Comparison of ENCODE assay signal across 8 cellular contexts in the genomic region with DNA sequence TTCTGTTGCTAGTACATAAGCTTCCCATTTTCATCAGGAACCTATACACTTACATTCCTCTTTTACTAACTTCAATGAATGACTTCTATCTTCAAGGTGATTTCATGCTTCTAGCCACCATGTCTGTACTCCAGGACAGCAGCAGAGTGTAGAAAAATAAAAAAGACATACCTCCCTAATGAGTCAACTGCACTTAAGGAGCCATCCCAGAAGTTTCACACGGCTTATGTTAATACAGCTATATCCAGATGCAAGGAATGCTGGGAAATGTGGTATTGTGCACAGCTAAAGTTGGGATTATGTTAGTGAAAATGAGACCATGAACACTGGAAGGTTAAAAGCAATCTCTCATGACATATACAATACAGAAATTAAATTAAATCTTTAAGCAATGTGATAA.
A peak's percentile ranks its signal among the peaks of the same experiment; 100 is the strongest.
DNase-seq lines count a peak whose midpoint lies in the region; TF ChIP-seq lines count a peak whose summit lies in the region.
"Not testable (repeated sequence)": the region's sequence is repeated elsewhere in the genome, so short reads cannot be mapped to it uniquely, and the experiment has no call there.

No MANE protein-coding gene starts in this region.

- intact Hi-C loops in A673 (cut with micrococcal nuclease; ENCODE audit: unreplicated experiment); MCF 10A (cut with micrococcal nuclease): not testable (repeated sequence)

- H3K36me3 Mint-ChIP-seq in MCF 10A (ENCODE audit: insufficient read depth, unreplicated experiment): not testable (repeated sequence)

- not testable (repeated sequence) for H3K36me3 ChIP-seq in A673 (ENCODE audit: insufficient read depth, low read length, poor library complexity, severe bottlenecking)

- H3K4me3 Mint-ChIP-seq in MCF 10A (ENCODE audit: unreplicated experiment): not testable (repeated sequence)

- H3K27me3 ChIP-seq in A673 (replicated peaks; ENCODE audit: insufficient read depth, low read depth, low read length, poor library complexity): not testable (repeated sequence)

- not testable (repeated sequence) for H3K27ac ChIP-seq in A673 (ENCODE audit: low read depth, low read length, poor library complexity, severe bottlenecking)

- TF ChIP-seq CTCF in A673 (conservative IDR thresholded peaks at IDR 0.05; ENCODE audit: low read depth, low read length); MCF 10A (IDR thresholded peaks at IDR 0.05; ENCODE audit: unreplicated experiment); retinal pigment epithelial cell (conservative IDR thresholded peaks at IDR 0.05; ENCODE audit: low read depth, low read length): not testable (repeated sequence)

- POLR2A ChIA-PET in A673 (lab: Charles Lee; ENCODE audit: low non-redundant PET); MCF 10A (lab: Yijun Ruan, JAX): not testable (repeated sequence)

- not testable (repeated sequence) for H3K4me1 ChIP-seq in A673 (ENCODE audit: insufficient read depth, low read length, poor library complexity, severe bottlenecking)

- not testable (repeated sequence) for H3K27me3 Mint-ChIP-seq in MCF 10A (ENCODE audit: insufficient read depth, unreplicated experiment)

- not testable (repeated sequence) for H3K4me1 Mint-ChIP-seq in MCF 10A (ENCODE audit: insufficient read depth, unreplicated experiment)

- not testable (repeated sequence) for BruUV-seq in A673 (replicated peaks; lab: Mats Ljungman, UMichigan)
- BruUV-seq in MCF 10A (replicated peaks; lab: Mats Ljungman, UMichigan): TSS peak; percentile 19

- H3K9me3 ChIP-seq in A673 (ENCODE audit: low read depth, low read length, poor library complexity, severe bottlenecking): not testable (repeated sequence)

- H3K27ac Mint-ChIP-seq in MCF 10A (ENCODE audit: low read depth, unreplicated experiment): not testable (repeated sequence)

- DNase-seq in A673 (ENCODE audit: low spot score) (peak; percentile 45), ELR (ENCODE audit: low read depth) (peak; percentile 78), HS-5 (ENCODE audit: low read depth) (peak; percentile 33), RPMI7951 (ENCODE audit: low read depth) (peak; percentile 61), MCF 10A (ENCODE audit: unreplicated experiment) (peak; percentile 47), fibroblast of gingiva (ENCODE audit: low read depth) (peak; percentile 2), islet precursor cell (peak; percentile 45), retinal pigment epithelial cell (ENCODE audit: low read depth) (peak; percentile 49)

- not testable (repeated sequence) for H3K9me3 Mint-ChIP-seq in MCF 10A (ENCODE audit: unreplicated experiment)

- H3K4me3 ChIP-seq in A673 (ENCODE audit: low read depth, low read length, poor library complexity, severe bottlenecking); retinal pigment epithelial cell (ENCODE audit: low read length): not testable (repeated sequence)

- CTCF ChIA-PET in A673 (lab: Charles Lee); MCF 10A (lab: Yijun Ruan, JAX): not testable (repeated sequence)

Comparison
In these comparisons a context has a peak if more than half of its experiments do, and no peak if none do; other contexts are left out.
1. DNase-seq: peak in every context shown above with its lines; median percentile 78 in ELR; 61 in RPMI7951; 49 in retinal pigment epithelial cell; 47 in MCF 10A; 45 in A673; 45 in islet precursor cell; 33 in HS-5; 2 in fibroblast of gingiva.